In the genomic region with DNA sequence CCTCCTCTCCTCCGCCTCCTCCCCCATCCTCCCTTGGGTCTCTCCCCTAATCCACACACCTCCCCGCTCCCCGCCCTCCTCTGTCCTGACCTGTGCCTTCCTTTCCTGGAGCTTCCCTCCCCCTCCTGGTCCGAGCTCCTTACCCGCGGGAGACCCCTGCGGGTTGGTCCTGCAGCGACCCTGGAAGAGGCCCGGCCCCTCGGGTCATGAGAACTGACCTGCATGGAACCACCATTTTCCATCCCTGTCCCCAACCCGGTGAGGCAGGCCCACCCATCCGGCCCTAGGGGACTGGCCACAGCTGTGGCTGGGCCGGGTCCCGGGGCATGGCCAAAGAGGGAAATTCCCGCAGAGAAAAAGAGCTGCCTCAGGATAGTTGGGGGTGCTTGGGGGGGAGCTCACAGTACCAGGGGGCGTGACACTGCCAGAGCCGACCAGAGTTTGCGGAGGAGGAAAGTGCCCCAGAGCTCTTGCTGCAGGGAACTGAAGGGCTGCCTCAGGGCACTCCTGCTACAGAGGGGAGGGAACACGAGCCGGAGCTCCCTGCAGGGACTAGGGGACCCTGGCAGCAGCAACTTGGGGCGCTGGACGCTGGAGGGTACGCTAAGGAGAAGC, we compare ENCODE assay signal across 9 cellular contexts. TPM values are rescaled to one million over a fixed set of nuclear protein-coding genes. Genes with fewer than 3 reads are reported as not detected.
DNase-seq lines count a peak whose midpoint lies in the region; FAIRE-seq and TF ChIP-seq lines count a peak whose summit lies in the region.
"Had no signal": no experiment of that assay in that cellular context is flagged by ENCODE, and none has a peak within 500 bp of the region (broad histone marks: within the 10 kb centered on the region; RNA-seq: fewer than 3 reads in every experiment).

No MANE protein-coding gene starts in this region.

- intact Hi-C loops in breast epithelium (cut with DNase I; ENCODE audit: low total_unique reads): no loop called here

- no peak for TF ChIP-seq CTCF in breast epithelium (IDR thresholded peaks at IDR 0.05)

- H3K4me1 ChIP-seq in breast epithelium (peaks cover 4 to 17% of the 10 kb centered on the region in 2 donors), small intestine (ENCODE audit: control insufficient read depth in 2 of 2, insufficient read depth in 1 of 2, low read depth in 1 of 2, low read length in 1 of 2) (peaks cover 0 to 4% of the 10 kb centered on the region in 2 donors)

- H3K27me3 ChIP-seq in breast epithelium: no peaks in the 10 kb centered on the region
- H3K27me3 ChIP-seq in small intestine (ENCODE audit: control insufficient read depth in 2 of 2, insufficient read depth in 2 of 2, low read length in 2 of 2): no peaks in the 10 kb centered on the region

- H3K36me3 ChIP-seq in breast epithelium (no peaks in the 10 kb centered on the region), small intestine (ENCODE audit: control insufficient read depth in 2 of 2, insufficient read depth in 2 of 2, low read length in 2 of 2) (peaks cover 0 to 2% of the 10 kb centered on the region in 2 donors)

- WGBS in small intestine, 3 donors: 0 to 1% (median 1%) methylated on average over 23 of the region's 23 CpGs

- DNase-seq in SIG-M5 treated with dmso at 0.1 percent for 504 hours (lab: John Stamatoyannopoulos, UW; ENCODE audit: unreplicated experiment) (peak; percentile 54), SIG-M5 (lab: John Stamatoyannopoulos, UW) (no peak), HCEC 1CT (peak; percentile 34), NOMO-1 treated with dmso at 0.1 percent for 144 hours (lab: John Stamatoyannopoulos, UW; ENCODE audit: unreplicated experiment) (peak; percentile 40), breast epithelium (ENCODE audit: low spot score in 2 of 2) (peak in 1 of 2 donors; percentile 48), islet precursor cell (peak; percentile 94), small intestine (peak; percentile 32), GM19240 (ENCODE audit: insufficient read length, low spot score) (no peak)

- TF ChIP-seq POLR2A in breast epithelium (IDR thresholded peaks at IDR 0.05): no peak

- H3K9me3 ChIP-seq in breast epithelium: no peaks in the 10 kb centered on the region
- H3K9me3 ChIP-seq in small intestine (ENCODE audit: control insufficient read depth, low read depth): no peaks in the 10 kb centered on the region

- peak overlapping the region; percentile 68 to 86 (median 73) for H3K4me3 ChIP-seq in breast epithelium
- H3K4me3 ChIP-seq in small intestine (ENCODE audit: low read depth in 1 of 2, low read length in 2 of 2): peak overlapping the region; percentile 67 to 68

- H3K27ac ChIP-seq in breast epithelium (peak overlapping the region; percentile 91 to 92), small intestine (ENCODE audit: low read depth in 1 of 2, low read length in 1 of 2) (peak overlapping the region; percentile 57 to 88)

- no peak for FAIRE-seq in small intestine (lab: Jason Lieb, UNC)

RNA-seq across cellular contexts. Expression of a gene that starts 0.6 kb away (rescaled TPM):
- total RNA-seq in breast epithelium: 10 to 100 TPM; 33.7 to 51.4 (median 40.6) TPM
- polyA plus RNA-seq in small intestine: 10 to 100 TPM in 1 of 3 donors, 1 to 10 TPM in 2; 2.2 to 10.8 (median 3.5) TPM

RNA-seq across cellular contexts. Expression of a gene that starts 13.1 kb away (rescaled TPM):
- not detected for total RNA-seq in breast epithelium
- polyA plus RNA-seq in small intestine: not detected
- total RNA-seq: renal cortical epithelial cell had no signal

RNA-seq across cellular contexts. Expression of a gene that starts 27.7 kb away (rescaled TPM):
- total RNA-seq in breast epithelium: 10 to 100 TPM; 32.4 to 62.2 (median 32.8) TPM
- polyA plus RNA-seq in small intestine: 10 to 100 TPM; 56.0 to 69.8 (median 63.2) TPM

RNA-seq across cellular contexts. Expression of a gene that starts 28.6 kb away (rescaled TPM):
- total RNA-seq in breast epithelium: 1 to 10 TPM in 2 of 3 donors, not detected in 1; 1.6 to 3.1 TPM
- under 1 TPM in 1 of 3 donors, not detected in 2; 0.04 TPM for polyA plus RNA-seq in small intestine
- total RNA-seq: renal cortical epithelial cell had no signal

RNA-seq across cellular contexts. Expression of a gene that starts 30.1 kb away (rescaled TPM):
- total RNA-seq in breast epithelium: 1 to 10 TPM in 1 of 3 donors, under 1 TPM in 2; 0.44 to 1.3 (median 0.98) TPM
- polyA plus RNA-seq in small intestine: 100 to 1,000 TPM in 2 of 3 donors, 10 to 100 TPM in 1; 57.9 to 245 (median 133) TPM

Comparison
In these comparisons a context has a peak if more than half of its experiments do, and no peak if none do; other contexts are left out.
1. DNase-seq: peak in SIG-M5 treated with dmso at 0.1 percent for 504 hours (single experiment), HCEC 1CT (single experiment), NOMO-1 treated with dmso at 0.1 percent for 144 hours (single experiment), islet precursor cell (single experiment) and small intestine (single experiment); none in SIG-M5 (single experiment) and GM19240 (single experiment).